9 cellular contexts compared by ENCODE assay signal in genomic region chr4:7328913-7329638, GRCh38.
DNase-seq lines count a peak whose midpoint lies in the region; FAIRE-seq and TF ChIP-seq lines count a peak whose summit lies in the region.
"Had no signal": no experiment of that assay in that cellular context is flagged by ENCODE, and none has a peak within 500 bp of the region (broad histone marks: within the 10 kb centered on the region; RNA-seq: fewer than 3 reads in every experiment).

No MANE protein-coding gene starts in this region.

- H3K4me3 ChIP-seq in MG63 (no peak overlapping the region), H1 (ENCODE audit: extremely low read depth in 1 of 4, insufficient read depth in 2 of 4, low read depth in 3 of 4, low read length in 4 of 4) (no peak overlapping the region), mesenchymal stem cell (ENCODE audit: insufficient read depth in 1 of 2, low read depth in 1 of 2, low read length in 2 of 2) (no peak overlapping the region)
- H3K4me3 ChIP-seq: BLaER1 treated with 17β-estradiol and CSF1 and Interleukin-3, amounts not matched to agents 10 nM and 100 nM had no signal

- H2AK5ac ChIP-seq in H1 (ENCODE audit: low read depth, low read length) (no peak overlapping the region), mesenchymal stem cell (ENCODE audit: low read length, severe bottlenecking) (peak overlapping the region; percentile 77)

- H3K23me2 ChIP-seq in H1 (ENCODE audit: low read depth, low read length), result no peaks in the 10 kb centered on the region

- no peak for TF ChIP-seq POLR2A in H1 (IDR thresholded peaks at IDR 0.05; ENCODE audit: control extremely low read depth in 1 of 2, low read depth in 2 of 2, low read length in 2 of 2)

- no peak overlapping the region for H3K4me2 ChIP-seq in H1 (ENCODE audit: insufficient read depth in 1 of 2, low read depth in 2 of 2, low read length in 2 of 2)
- no peak overlapping the region for H3K4me2 ChIP-seq in mesenchymal stem cell (ENCODE audit: low read length, poor library complexity, severe bottlenecking)

- H3K23ac ChIP-seq in H1 (ENCODE audit: insufficient read length), result no peak overlapping the region
- H3K23ac ChIP-seq in mesenchymal stem cell (ENCODE audit: low read length in 2 of 2), result no peak overlapping the region

- FAIRE-seq in H1 (lab: Jason Lieb, UNC), result no peak

- no peak for TF ChIP-seq EP300 in H1 (IDR thresholded peaks at IDR 0.05; ENCODE audit: borderline replicate concordance in 1 of 2, low read depth in 2 of 2, low read length in 2 of 2)

- no peak overlapping the region for H3K27ac ChIP-seq in H1 (ENCODE audit: low read depth, low read length)
- no peak overlapping the region for H3K27ac ChIP-seq in mesenchymal stem cell (ENCODE audit: low read length, poor library complexity, severe bottlenecking)
- H3K27ac ChIP-seq: BLaER1 treated with 17β-estradiol and CSF1 and Interleukin-3, amounts not matched to agents 10 nM and 100 nM had no signal

- H4K8ac ChIP-seq in H1 (ENCODE audit: extremely low read depth, insufficient read depth, low read length) (0 out of 2 replicates have a peak overlapping the region, but pooled peaks have one; percentile 3), mesenchymal stem cell (ENCODE audit: low read length) (no peak overlapping the region)

- DNase-seq in ACHN (peak; percentile 72), MG63 (peak; percentile 90), H1 (ENCODE audit: low read depth in 1 of 2, low spot score in 2 of 2) (no peak), mesenchymal stem cell (peak; percentile 61), DMS 273 (lab: John Stamatoyannopoulos, UW; ENCODE audit: unreplicated experiment) (no peak), OCI-M1 (lab: John Stamatoyannopoulos, UW) (no peak), NCI-H146 treated with DMSO at 0.1 percent for 48 hours (lab: John Stamatoyannopoulos, UW; ENCODE audit: unreplicated experiment) (no peak), NCI-H524 treated with DMSO at 0.1 percent for 48 hours (lab: John Stamatoyannopoulos, UW) (no peak)

- H3K9ac ChIP-seq in H1 (replicated peaks in 1 of 4; ENCODE audit: extremely low read depth in 1 of 4, low read depth in 3 of 4, low read length in 3 of 4) (no peak overlapping the region), mesenchymal stem cell (ENCODE audit: low read length) (no peak overlapping the region)
- H3K9ac ChIP-seq: BLaER1 treated with 17β-estradiol and CSF1 and Interleukin-3, amounts not matched to agents 10 nM and 100 nM had no signal

- H2BK5ac ChIP-seq in H1 (ENCODE audit: low read depth, low read length), result no peak overlapping the region
- H2BK5ac ChIP-seq in mesenchymal stem cell (ENCODE audit: low read depth, low read length, poor library complexity, severe bottlenecking), result no peak overlapping the region

- H4K20me1 ChIP-seq in H1 (replicated peaks in 1 of 2; ENCODE audit: control insufficient read depth in 1 of 2, insufficient read depth in 2 of 2, low read length in 2 of 2), result no peaks in the 10 kb centered on the region

- no peaks in the 10 kb centered on the region for H3K79me1 ChIP-seq in H1 (ENCODE audit: low read depth, low read length)
- no peaks in the 10 kb centered on the region for H3K79me1 ChIP-seq in mesenchymal stem cell (replicated peaks; ENCODE audit: low read length, poor library complexity, severe bottlenecking)

- no peaks in the 10 kb centered on the region for H3K9me3 ChIP-seq in MG63
- H3K9me3 ChIP-seq in H1 (ENCODE audit: insufficient read depth in 2 of 2, low read depth in 1 of 2, low read length in 1 of 2), result no peaks in the 10 kb centered on the region
- no peaks in the 10 kb centered on the region for H3K9me3 ChIP-seq in mesenchymal stem cell (ENCODE audit: control insufficient read depth, low read length)
- H3K9me3 ChIP-seq: BLaER1 treated with 17β-estradiol and CSF1 and Interleukin-3, amounts not matched to agents 10 nM and 100 nM had no signal

- H3K56ac ChIP-seq in H1 (replicated peaks; ENCODE audit: insufficient read length, low read depth, low read length), result no peak overlapping the region

- no peak overlapping the region for H2BK120ac ChIP-seq in H1 (replicated peaks; ENCODE audit: low read depth, low read length)
- no peak overlapping the region for H2BK120ac ChIP-seq in mesenchymal stem cell (ENCODE audit: low read depth, low read length)

- CTCF ChIA-PET in H1 (lab: Charles Lee; ENCODE audit: partially characterized antibody), result interaction anchor here (0.8 to 9.5 kb wide), 6 partner anchors 14 to 168 kb away, joined by 3 to 80 read pairs (median 4); no protein-coding TSS in a partner anchor

- in situ Hi-C loops in ACHN (cut with HindIII; ENCODE audit: low pct_ligation_motif_present, low pct_unique_long_range_greater_than_20kb, low sequenced_read_pairs), result no loop called here

- H3K4ac ChIP-seq in H1 (replicated peaks; ENCODE audit: insufficient read length, low read depth, low read length) (no peak overlapping the region), mesenchymal stem cell (ENCODE audit: low read depth in 1 of 2, low read length in 2 of 2) (no peak overlapping the region)

- H3K18ac ChIP-seq in H1 (ENCODE audit: extremely low read depth, low read length), result no peak overlapping the region
- peak overlapping the region; percentile 6 to 48 for H3K18ac ChIP-seq in mesenchymal stem cell (ENCODE audit: low read depth in 1 of 2, low read length in 2 of 2)

- H3K4me1 ChIP-seq in H1 (replicated peaks in 1 of 4; ENCODE audit: control insufficient read depth in 3 of 4, insufficient read depth in 4 of 4, low read length in 3 of 4) (peaks cover 0 to 2% (median 0%) of the 10 kb centered on the region in 4 experiments; a peak in 1 of 7 replicates), mesenchymal stem cell (ENCODE audit: control insufficient read depth, insufficient read depth, low read depth, low read length) (peaks cover 57% of the 10 kb centered on the region)

- no peaks in the 10 kb centered on the region for H3K79me2 ChIP-seq in H1 (ENCODE audit: control insufficient read depth in 1 of 2, insufficient read depth in 2 of 2, low read length in 2 of 2)

- H3K14ac ChIP-seq in H1 (ENCODE audit: insufficient read length) (no peak overlapping the region), mesenchymal stem cell (ENCODE audit: low read length in 2 of 2) (no peak overlapping the region)

- H2BK12ac ChIP-seq in H1 (ENCODE audit: low read depth, low read length) (no peak overlapping the region), mesenchymal stem cell (ENCODE audit: low read length in 2 of 2) (peak overlapping the region in 1 of 2 experiments; percentile 43)

- H2BK20ac ChIP-seq in H1 (ENCODE audit: low read length), result no peak overlapping the region

- H4K91ac ChIP-seq in H1 (replicated peaks; ENCODE audit: insufficient read length, low read length) (no peak overlapping the region), mesenchymal stem cell (ENCODE audit: low read length) (no peak overlapping the region)

- TF ChIP-seq CTCF in H1 (IDR thresholded peaks at IDR 0.05; ENCODE audit: control extremely low read depth in 1 of 3, insufficient read depth in 1 of 3, low read depth in 1 of 3, low read length in 3 of 3), result no peak

- H3K27me3 ChIP-seq in MG63 (no peaks in the 10 kb centered on the region), H1 (replicated peaks in 1 of 4; ENCODE audit: control insufficient read depth in 3 of 4, extremely low read depth in 1 of 4, insufficient read depth in 3 of 4, low read length in 3 of 4) (no peaks in the 10 kb centered on the region), mesenchymal stem cell (ENCODE audit: control insufficient read depth in 1 of 2, insufficient read depth in 1 of 2, low read length in 2 of 2) (peaks cover 22 to 69% of the 10 kb centered on the region in 2 experiments)
- H3K27me3 ChIP-seq: BLaER1 treated with 17β-estradiol and CSF1 and Interleukin-3, amounts not matched to agents 10 nM and 100 nM had no signal

- TF ChIP-seq RAD21 in H1 (IDR thresholded peaks at IDR 0.05 in 1 of 2, conservative IDR thresholded peaks at IDR 0.05 in 1 of 2; ENCODE audit: low read depth in 2 of 2, low read length in 2 of 2), result no peak

- H2AFZ ChIP-seq in H1 (ENCODE audit: low read length), result no peak overlapping the region
- no peak overlapping the region for H2AFZ ChIP-seq in mesenchymal stem cell (ENCODE audit: low read depth, low read length)

- H3K36me3 ChIP-seq in MG63 (no peaks in the 10 kb centered on the region), H1 (ENCODE audit: control insufficient read depth in 2 of 4, insufficient read depth in 4 of 4, low read length in 3 of 4) (no peaks in the 10 kb centered on the region), mesenchymal stem cell (ENCODE audit: control insufficient read depth in 1 of 2, insufficient read depth in 2 of 2, low read depth in 1 of 2, low read length in 2 of 2) (no peaks in the 10 kb centered on the region)
- H3K36me3 ChIP-seq: BLaER1 treated with 17β-estradiol and CSF1 and Interleukin-3, amounts not matched to agents 10 nM and 100 nM had no signal

- no peak overlapping the region for H2BK15ac ChIP-seq in H1 (ENCODE audit: low read length)
- no peak overlapping the region for H2BK15ac ChIP-seq in mesenchymal stem cell (ENCODE audit: low read depth, poor library complexity, severe bottlenecking)

- no peak overlapping the region for H4K5ac ChIP-seq in H1 (ENCODE audit: insufficient read length, low read depth, low read length)

- POLR2A ChIA-PET in H1 (lab: Charles Lee; ENCODE audit: partially characterized antibody), result no interaction called here

- WGBS in H1 (ENCODE audit: extremely low coverage in 1 of 2, insufficient coverage in 1 of 2, insufficient read length in 1 of 2, insufficient replicate concordance in 2 of 2, low coverage in 1 of 2, low lambda C conversion rate in 2 of 2, missing lambda C conversion rate in 1 of 2), 2 experiments, result 90% methylated on average over 17 of the region's 22 CpGs; no CpG with 5 or more reads in 1 of the 2 experiments
- 61% methylated on average over 22 of the region's 22 CpGs for WGBS in mesenchymal stem cell

TF ChIP-seq in H1, 55 proteins besides CTCF, POLR2A, EP300 and RAD21 (continues in another document):
- TF ChIP-seq ATF3 (IDR thresholded peaks at IDR 0.05; ENCODE audit: insufficient read depth, low read depth, low read length) (no peak), TAF7 (optimal IDR thresholded peaks at IDR 0.05; ENCODE audit: borderline replicate concordance, low read depth, low read length) (no peak), CEBPB (IDR thresholded peaks at IDR 0.05; ENCODE audit: low read depth, low read length) (no peak), TBP (IDR thresholded peaks at IDR 0.05; ENCODE audit: low read depth, low read length) (no peak), ASH2L (IDR thresholded peaks at IDR 0.05; ENCODE audit: low read length) (no peak), SRF (IDR thresholded peaks at IDR 0.05; ENCODE audit: low read depth, low read length) (no peak), MAX (IDR thresholded peaks at IDR 0.05) (no peak), CBX8 (IDR thresholded peaks at IDR 0.05; ENCODE audit: borderline replicate concordance, low read depth, low read length) (no peak)

Comparison
In these comparisons a context has a peak if more than half of its experiments do, and no peak if none do; other contexts are left out.
1. DNase-seq: peak in ACHN (single experiment), MG63 (single experiment) and mesenchymal stem cell (single experiment); none in H1 (0 of 2), DMS 273 (single experiment), OCI-M1 (single experiment), NCI-H146 treated with DMSO at 0.1 percent for 48 hours (single experiment) and NCI-H524 treated with DMSO at 0.1 percent for 48 hours (single experiment).